Comparison of ENCODE assay signal across 9 cellular contexts in the genomic region with DNA sequence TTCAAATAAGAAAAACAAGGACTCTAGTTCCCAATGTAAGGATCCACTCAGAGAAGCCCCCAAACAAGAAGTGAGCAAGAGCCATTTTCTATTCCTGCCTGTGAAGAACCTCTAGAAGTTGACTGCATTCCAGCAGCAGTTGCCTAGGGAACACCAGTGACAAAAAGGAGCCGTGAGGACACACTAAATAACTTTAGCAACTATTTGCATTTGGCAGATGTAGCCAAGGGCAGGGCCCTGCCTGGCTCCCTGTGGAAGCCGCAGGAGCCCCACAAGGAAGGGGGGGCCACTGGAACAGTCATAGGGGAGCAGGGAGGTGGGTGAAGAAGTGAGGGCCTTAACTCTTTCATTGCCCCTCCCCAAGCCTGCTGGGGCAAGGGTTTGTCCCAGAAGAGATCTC.
DNase-seq lines count a peak whose midpoint lies in the region; ATAC-seq and TF ChIP-seq lines count a peak whose summit lies in the region.
"Had no signal": no experiment of that assay in that cellular context is flagged by ENCODE, and none has a peak within 500 bp of the region (broad histone marks: within the 10 kb centered on the region; RNA-seq: fewer than 3 reads in every experiment).

No MANE protein-coding gene starts in this region.

- peaks cover 28 to 61% (median 55%) of the 10 kb centered on the region in 10 experiments for H3K4me1 ChIP-seq in BLaER1 treated with 17β-estradiol and CSF1 and Interleukin-3, amounts not matched to agents 10 nM and 100 nM

- H4K20me1 ChIP-seq in BLaER1 treated with 17β-estradiol and CSF1 and Interleukin-3, amounts not matched to agents 10 nM and 100 nM = no peaks in the 10 kb centered on the region

- peak overlapping the region; percentile 12 to 90 (median 86); a peak in 20 of 22 replicates for H3K4me2 ChIP-seq in BLaER1 treated with 17β-estradiol and CSF1 and Interleukin-3, amounts not matched to agents 10 nM and 100 nM

- ATAC-seq in omental fat pad (ENCODE audit: low FRiP score) (peak; percentile 8), HG03521 (IDR thresholded peaks at IDR 0.05; ENCODE audit: unreplicated experiment) (no peak), GM19023 (IDR thresholded peaks at IDR 0.05; ENCODE audit: unreplicated experiment) (no peak)

- peaks cover 0 to 10% (median 4%) of the 10 kb centered on the region in 11 experiments; a peak in 10 of 22 replicates for H3K9me3 ChIP-seq in BLaER1 treated with 17β-estradiol and CSF1 and Interleukin-3, amounts not matched to agents 10 nM and 100 nM (replicated peaks in 1 of 11)

- H3K36me3 ChIP-seq in BLaER1 treated with 17β-estradiol and CSF1 and Interleukin-3, amounts not matched to agents 10 nM and 100 nM = no peaks in the 10 kb centered on the region

- no peaks in the 10 kb centered on the region for H3K27me3 ChIP-seq in BLaER1 treated with 17β-estradiol and CSF1 and Interleukin-3, amounts not matched to agents 10 nM and 100 nM

- peak overlapping the region in 6 of 11 experiments; percentile 23 to 77 (median 54); a peak in 7 of 22 replicates for H3K9ac ChIP-seq in BLaER1 treated with 17β-estradiol and CSF1 and Interleukin-3, amounts not matched to agents 10 nM and 100 nM

- no peak overlapping the region for H3K4me3 ChIP-seq in BLaER1 treated with 17β-estradiol and CSF1 and Interleukin-3, amounts not matched to agents 10 nM and 100 nM

- DNase-seq in RPMI8226 (peak; percentile 59), fibroblast of peridontal ligament (ENCODE audit: extremely low read depth) (peak; percentile 48), omental fat pad (ENCODE audit: low spot score) (no peak), NCI-H524 treated with DMSO at 0.1 percent for 48 hours (lab: John Stamatoyannopoulos, UW) (no peak), NCI-H1092 treated with DMSO at 0.1 percent for 48 hours (lab: John Stamatoyannopoulos, UW) (no peak)
- DNase-seq: effector CD8-positive, alpha-beta T cell had no signal

- no peak for TF ChIP-seq CTCF in omental fat pad (IDR thresholded peaks at IDR 0.05)

- peak overlapping the region in 8 of 11 experiments; percentile 18 to 86 (median 80); a peak in 13 of 22 replicates for H3K27ac ChIP-seq in BLaER1 treated with 17β-estradiol and CSF1 and Interleukin-3, amounts not matched to agents 10 nM and 100 nM

Comparison
In these comparisons a context has a peak if more than half of its experiments do, and no peak if none do; other contexts are left out.
1. DNase-seq: peak in RPMI8226 (single experiment) and fibroblast of peridontal ligament (single experiment); none in omental fat pad (single experiment), NCI-H524 treated with DMSO at 0.1 percent for 48 hours (single experiment) and NCI-H1092 treated with DMSO at 0.1 percent for 48 hours (single experiment).